ENCODE assay signal across 8 cellular contexts in genomic region chr21:36319767-36320420, GRCh38.
DNase-seq lines count a peak whose midpoint lies in the region; ATAC-seq and TF ChIP-seq lines count a peak whose summit lies in the region.

TSS of gene MORC3 (plus strand) at chr21:36320197. CDS start at chr21:36320265, 68 bp downstream.

- TF ChIP-seq CTCF in C4-2B (conservative IDR thresholded peaks at IDR 0.05), result no peak

- DNase-seq in NCI-H748 treated with DMSO at 0.1 percent for 48 hours (lab: John Stamatoyannopoulos, UW), result peak; percentile 93
- peak; percentile 98 for DNase-seq in activated CD4-positive, alpha-beta T cell treated with anti-CD3 and anti-CD28 coated beads, Interleukin-2, amount 50 U/mL, for 24 hours (ENCODE audit: low read depth in 1 of 2, low spot score in 1 of 2)
- peak; percentile 99 for DNase-seq in dedifferentiated amniotic fluid mesenchymal stem cell (ENCODE audit: extremely low spot score)
- peak; percentile 99 for DNase-seq in left kidney (ENCODE audit: low read depth, low spot score)
- peak; percentile 98 for DNase-seq in stimulated activated CD4-positive, alpha-beta T cell treated with anti-CD3 and anti-CD28 coated beads, Interleukin-2, amount 100 ng/mL, for 24 hours

- peak within 1 kb of the TSS; percentile 90 for H3K27ac ChIP-seq in C4-2B

- peak; percentile 80 for ATAC-seq in GM19372 (IDR thresholded peaks at IDR 0.05; ENCODE audit: low read depth, unreplicated experiment)
- peak; percentile 77 for ATAC-seq in HG03558 (IDR thresholded peaks at IDR 0.05; ENCODE audit: extremely low read depth, unreplicated experiment)

Comparison
In these comparisons a context has a peak if more than half of its experiments do, and no peak if none do; other contexts are left out.
1. Peak in every context shown above with its lines: DNase-seq, ATAC-seq and H3K27ac ChIP-seq.